2 cellular contexts compared by ENCODE assay signal in the genomic region with DNA sequence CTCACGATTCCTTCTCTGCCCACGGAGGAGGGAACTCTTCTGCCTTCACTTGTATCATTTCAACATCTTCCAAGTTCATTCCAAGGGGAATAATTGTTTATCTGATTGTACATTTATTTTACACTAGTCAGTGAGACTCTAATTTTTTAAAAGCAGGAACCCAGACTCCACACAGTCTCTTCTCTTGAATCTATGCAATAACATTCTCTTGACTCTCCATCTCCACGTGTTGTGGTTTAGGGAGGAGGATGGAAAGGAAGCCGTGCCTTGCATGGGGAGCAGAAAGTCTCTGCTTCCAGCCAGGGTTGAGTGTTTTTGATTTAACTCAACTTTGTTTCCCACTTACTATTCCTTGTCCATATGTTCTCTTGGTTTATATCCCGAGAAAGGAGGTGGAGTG.
A peak's percentile ranks its signal among the peaks of the same experiment; 100 is the strongest.
TF ChIP-seq lines count a peak whose summit lies in the region.

No MANE protein-coding gene starts in this region.

TF ChIP-seq in IMR-90, 13 proteins besides CTCF, POLR2A, EP300 and RAD21:
- TF ChIP-seq MXI1 (IDR thresholded peaks at IDR 0.05; ENCODE audit: borderline replicate concordance, low read depth, low read length) (peak; percentile 76; the same call in 1 of the 2 replicates), MAFK (IDR thresholded peaks at IDR 0.05; ENCODE audit: low read depth, low read length) (no peak), FOS (IDR thresholded peaks at IDR 0.05; ENCODE audit: low read depth, low read length) (no peak), NFE2L2 (IDR thresholded peaks at IDR 0.05; ENCODE audit: low read depth, low read length) (no peak)

TF ChIP-seq in K562, 482 proteins besides CTCF, POLR2A, EP300 and RAD21:
- TF ChIP-seq ZNF274 (IDR thresholded peaks at IDR 0.05; ENCODE audit: borderline replicate concordance, low read depth, low read length) = no peak
